Comparison of ENCODE assay signal across 1 cellular context in genomic region chr17:77131919-77132318, GRCh38.
A peak's percentile ranks its signal among the peaks of the same experiment; 100 is the strongest.
TF ChIP-seq lines count a peak whose summit lies in the region.

No MANE protein-coding gene starts in this region.

TF ChIP-seq in HepG2, 621 proteins besides CTCF, POLR2A, EP300 and RAD21 (continued from another document):
- TF ChIP-seq ZBTB4 (CRISPR knock-in tag; IDR thresholded peaks at IDR 0.05; ENCODE audit: borderline replicate concordance) (no peak), ZBTB7B (CRISPR knock-in tag; IDR thresholded peaks at IDR 0.05) (no peak), MED1 (CRISPR knock-in tag; IDR thresholded peaks at IDR 0.05) (0 out of 2 replicates have a peak, but pooled peaks have one; percentile 39), GMEB2 (CRISPR knock-in tag; IDR thresholded peaks at IDR 0.05; ENCODE audit: low read depth) (no peak), CEBPB (IDR thresholded peaks at IDR 0.05; ENCODE audit: borderline replicate concordance, low read depth, low read length) (peak; percentile 51; the same call in 1 of the 2 replicates), ELF3 (CRISPR knock-in tag; IDR thresholded peaks at IDR 0.05) (no peak), TEAD3 (CRISPR knock-in tag; optimal IDR thresholded peaks at IDR 0.05; ENCODE audit: borderline replicate concordance) (peak; percentile 4), KAT8 (CRISPR knock-in tag; IDR thresholded peaks at IDR 0.05) (0 out of 2 replicates have a peak, but pooled peaks have one; percentile 16), PHF8 (CRISPR knock-in tag; IDR thresholded peaks at IDR 0.05) (no peak), FOSL2 (CRISPR knock-in tag; IDR thresholded peaks at IDR 0.05) (0 out of 2 replicates have a peak, but pooled peaks have one; percentile 19), SCMH1 (CRISPR knock-in tag; IDR thresholded peaks at IDR 0.05; ENCODE audit: borderline replicate concordance) (no peak), ZBTB3 (CRISPR knock-in tag; IDR thresholded peaks at IDR 0.05; ENCODE audit: borderline replicate concordance, low read depth) (no peak), PHF21A (CRISPR knock-in tag; IDR thresholded peaks at IDR 0.05) (no peak), ZNF772 (CRISPR knock-in tag; IDR thresholded peaks at IDR 0.05) (no peak), HMG20A (CRISPR knock-in tag; IDR thresholded peaks at IDR 0.05; ENCODE audit: borderline replicate concordance) (no peak; the same call in 1 of the 2 replicates), ZNF432 (CRISPR knock-in tag; IDR thresholded peaks at IDR 0.05; ENCODE audit: borderline replicate concordance) (no peak), MIXL1 (CRISPR knock-in tag; IDR thresholded peaks at IDR 0.05) (0 out of 2 replicates have a peak, but pooled peaks have one; percentile 50), ISX (CRISPR knock-in tag; conservative IDR thresholded peaks at IDR 0.05) (no peak), JARID2 (CRISPR knock-in tag; IDR thresholded peaks at IDR 0.05; ENCODE audit: insufficient replicate concordance) (no peak), ZNF563 (CRISPR knock-in tag; IDR thresholded peaks at IDR 0.05) (0 out of 2 replicates have a peak, but pooled peaks have one; percentile 20), HNF1B (CRISPR knock-in tag; IDR thresholded peaks at IDR 0.05) (0 out of 2 replicates have a peak, but pooled peaks have one; percentile 32), PCBP1 (IDR thresholded peaks at IDR 0.05; ENCODE audit: borderline replicate concordance, low read depth, low read length) (no peak), TP53 (CRISPR knock-in tag; conservative IDR thresholded peaks at IDR 0.05) (no peak), ZNF580 (CRISPR knock-in tag; IDR thresholded peaks at IDR 0.05; ENCODE audit: borderline replicate concordance, low read depth) (peak; percentile 28; the same call in 1 of the 2 replicates), SAP130 (CRISPR knock-in tag; IDR thresholded peaks at IDR 0.05; ENCODE audit: low read depth) (0 out of 2 replicates have a peak, but pooled peaks have one; percentile 30), MXI1 (IDR thresholded peaks at IDR 0.05; ENCODE audit: borderline replicate concordance, low read depth, low read length) (no peak), CCAR2 (optimal IDR thresholded peaks at IDR 0.05; ENCODE audit: low read depth, low read length) (no peak), IKZF1 (IDR thresholded peaks at IDR 0.05) (no peak), MIER3 (CRISPR knock-in tag; IDR thresholded peaks at IDR 0.05; ENCODE audit: borderline replicate concordance) (no peak), ZNF331 (CRISPR knock-in tag; IDR thresholded peaks at IDR 0.05) (0 out of 2 replicates have a peak, but pooled peaks have one; percentile 17), SOX5 (CRISPR knock-in tag; IDR thresholded peaks at IDR 0.05; ENCODE audit: borderline replicate concordance) (peak; percentile 12; the same call in 1 of the 2 replicates), CEBPG (CRISPR knock-in tag; IDR thresholded peaks at IDR 0.05) (peak; percentile 40; the same call in 1 of the 2 replicates), NCOA2 (CRISPR knock-in tag; IDR thresholded peaks at IDR 0.05) (peak; percentile 24; the same call in 1 of the 2 replicates), ARID5B (CRISPR knock-in tag; IDR thresholded peaks at IDR 0.05) (peak; percentile 59; the same call in 1 of the 2 replicates), TARDBP (CRISPR knock-in tag; IDR thresholded peaks at IDR 0.05) (no peak), REST (IDR thresholded peaks at IDR 0.05; ENCODE audit: borderline replicate concordance in 1 of 2, low read depth in 1 of 2, low read length in 2 of 2) (no peak), GATAD2A (CRISPR knock-in tag; IDR thresholded peaks at IDR 0.05) (peak; percentile 28; the same call in 1 of the 2 replicates), ZNF652 (CRISPR knock-in tag; IDR thresholded peaks at IDR 0.05; ENCODE audit: borderline replicate concordance, low read depth) (peak; percentile 90), NFIC (IDR thresholded peaks at IDR 0.05; ENCODE audit: low read length) (no peak; the same call in 1 of the 2 replicates), TBX2 (CRISPR knock-in tag; IDR thresholded peaks at IDR 0.05; ENCODE audit: borderline replicate concordance) (peak; percentile 26; the same call in 1 of the 2 replicates)
